ENCODE assay signal across 8 cellular contexts in genomic region chr7:29408841-29409243, GRCh38.
DNase-seq lines count a peak whose midpoint lies in the region; ATAC-seq and TF ChIP-seq lines count a peak whose summit lies in the region.

No MANE protein-coding gene starts in this region.

- no peaks in the 10 kb centered on the region for H4K20me1 ChIP-seq in MM.1S (ENCODE audit: insufficient read depth, low read length)

- H3K79me2 ChIP-seq in MM.1S (ENCODE audit: low read length), result no peaks in the 10 kb centered on the region

- H3K4me2 ChIP-seq in MM.1S (ENCODE audit: low read depth, low read length), result no peak overlapping the region

- peak; percentile 55 for ATAC-seq in left ventricle myocardium superior
- ATAC-seq in GM18873 (IDR thresholded peaks at IDR 0.05; ENCODE audit: low FRiP score, unreplicated experiment), result no peak

- intact Hi-C loops in left ventricle myocardium superior (cut with micrococcal nuclease), result loop anchor here (2.0 to 10.0 kb wide), 3 partner anchors 212 to 486 kb away; no protein-coding TSS in a partner anchor

- H3K27me3 ChIP-seq in MM.1S (replicated peaks; ENCODE audit: insufficient read depth, low read length), result no peaks in the 10 kb centered on the region

- no peak overlapping the region for H3K9ac ChIP-seq in MM.1S (ENCODE audit: low read length)

- peaks cover 4% of the 10 kb centered on the region; the same call in 1 of the 2 replicates for H3F3A ChIP-seq in MM.1S (ENCODE audit: insufficient read depth, low read length)

- no peaks in the 10 kb centered on the region for H3K9me3 ChIP-seq in MM.1S (replicated peaks; ENCODE audit: insufficient read depth, low read length)

- no peaks in the 10 kb centered on the region for H3K9me2 ChIP-seq in MM.1S (replicated peaks; ENCODE audit: insufficient read depth, low read length)

- H3K4me3 ChIP-seq in MM.1S (ENCODE audit: low read length), result no peak overlapping the region
- H3K4me3 ChIP-seq in retinal pigment epithelial cell (ENCODE audit: low read length), result no peak overlapping the region

- no peak overlapping the region for H2AFZ ChIP-seq in MM.1S (ENCODE audit: low read length)

- in situ Hi-C loops in SK-MEL-5 (cut with HindIII; ENCODE audit: low pct_unique_long_range_greater_than_20kb, low sequenced_read_pairs), result loop anchor here (25.0 kb wide), 2 partner anchors 297 to 472 kb away; no protein-coding TSS in a partner anchor

- no peak overlapping the region for H3K27ac ChIP-seq in MM.1S (ENCODE audit: low read length)

- DNase-seq in Ammon's horn (ENCODE audit: low spot score) (peak; percentile 83), GM19240 (ENCODE audit: insufficient read length, low spot score) (peak; percentile 22), MM.1S (peak; percentile 81), SK-MEL-5 (ENCODE audit: low read depth, low spot score) (peak; percentile 92), amygdala (lab: John Stamatoyannopoulos, UW) (peak in 36 of 56 donors; percentile 2 to 85 (median 22)), left ventricle myocardium superior (no peak), retinal pigment epithelial cell (ENCODE audit: low read depth) (peak; percentile 16)

- H3K4me1 ChIP-seq in MM.1S (ENCODE audit: low read length), result peaks cover 20% of the 10 kb centered on the region

- TF ChIP-seq CTCF in MM.1S (IDR thresholded peaks at IDR 0.05; ENCODE audit: low read length) (peak; percentile 83), retinal pigment epithelial cell (conservative IDR thresholded peaks at IDR 0.05; ENCODE audit: low read depth, low read length) (peak; percentile 72)

- no peaks in the 10 kb centered on the region for H3K36me3 ChIP-seq in MM.1S (replicated peaks; ENCODE audit: insufficient read depth, low read length)
